Comparison of ENCODE assay signal across 33 cellular contexts in genomic region chr12:98037401-98038140, GRCh38.
A peak's percentile ranks its signal among the peaks of the same experiment; 100 is the strongest.
DNase-seq lines count a peak whose midpoint lies in the region; ATAC-seq and TF ChIP-seq lines count a peak whose summit lies in the region.
"Had no signal": no experiment of that assay in that cellular context is flagged by ENCODE, and none has a peak within 500 bp of the region (broad histone marks: within the 10 kb centered on the region; RNA-seq: fewer than 3 reads in every experiment).

No MANE protein-coding gene starts in this region.

- DNase-seq in A673 (ENCODE audit: low spot score) = peak; percentile 78
- peak; percentile 95 for DNase-seq in SK-N-MC (ENCODE audit: low read depth, low spot score)
- no peak for DNase-seq in effector memory CD8-positive, alpha-beta T cell
- no peak for DNase-seq in activated CD4-positive, alpha-beta T cell treated with anti-CD3 and anti-CD28 coated beads for 1 hour
- DNase-seq: 8988T; ACHN; AML-193; BE2C; C1 segment of cervical spinal cord; Caco-2; Calu3; CD4-positive, alpha-beta memory T cell; CD4-positive, alpha-beta T cell; CD4-positive, CD25-positive, alpha-beta regulatory T cell; CD8-positive, alpha-beta memory T cell; CD8-positive, alpha-beta T cell; COR-L47; DMS 273 treated with DMSO at 0.1 percent for 48 hours; DMS153; DMS53; DMS79; DMS79 treated with DMSO at 0.1 percent for 48 hours; DND-41; EL had no signal

- H3K9me3 Mint-ChIP-seq in effector memory CD8-positive, alpha-beta T cell = peaks cover 5 to 14% of the 10 kb centered on the region in 2 donors
- peaks cover 11% of the 10 kb centered on the region for H3K9me3 Mint-ChIP-seq in stimulated activated memory B cell treated with anti-CD40 and anti-IgM and Interleukin-4, amounts not matched to agents 10 μg/mL and 1 μg/mL and 100 μg/mL, for 72 hours

- TF ChIP-seq CTCF in A673 (conservative IDR thresholded peaks at IDR 0.05; ENCODE audit: low read depth, low read length) = no peak
- no peak for TF ChIP-seq CTCF in HEK293 (tag by site-specific recombination; IDR thresholded peaks at IDR 0.05)

- POLR2A ChIA-PET in A673 (lab: Charles Lee; ENCODE audit: low non-redundant PET) = no interaction called here
- POLR2A ChIA-PET in HEK293 (lab: Yijun Ruan, JAX) = no interaction called here

- CTCF ChIA-PET in A673 (lab: Charles Lee) (no interaction called here), HEK293 (lab: Yijun Ruan, JAX) (interaction anchor here (0.6 kb wide), 1 partner anchor 1109 kb away, joined by 3 read pairs; no protein-coding TSS in a partner anchor)

- H3K27ac ChIP-seq in A673 (ENCODE audit: low read depth, low read length, poor library complexity, severe bottlenecking) (no peak overlapping the region), HEK293 (ENCODE audit: extremely low read depth, low read depth, low read length) (no peak overlapping the region), SK-N-MC (peak overlapping the region; percentile 99)
- H3K27ac ChIP-seq: 22Rv1; A549; BLaER1; BLaER1 treated with 17β-estradiol and CSF1 and Interleukin-3, amounts not matched to agents 10 nM and 100 nM; C4-2B had no signal

- intact Hi-C loops in A673 (cut with micrococcal nuclease; ENCODE audit: unreplicated experiment) = loop anchor here (2.0 kb wide), 1 partner anchor 117 kb away; no protein-coding TSS in a partner anchor

- no peaks in the 10 kb centered on the region for H3K27me3 ChIP-seq in A673 (replicated peaks; ENCODE audit: insufficient read depth, low read depth, low read length, poor library complexity)
- H3K27me3 ChIP-seq: BE2C; BLaER1; BLaER1 treated with 17β-estradiol and CSF1 and Interleukin-3, amounts not matched to agents 10 nM and 100 nM had no signal

- ATAC-seq in effector memory CD8-positive, alpha-beta T cell (replicated peaks) = no peak
- ATAC-seq in stimulated activated memory B cell treated with anti-CD40 and anti-IgM and Interleukin-4, amounts not matched to agents 10 μg/mL and 1 μg/mL and 100 μg/mL, for 72 hours = no peak
- ATAC-seq: A549; CD8-positive, alpha-beta T cell had no signal

- BruUV-seq in A673 (replicated peaks; lab: Mats Ljungman, UMichigan) = no TSS peak

- H3K9me3 ChIP-seq in A673 (ENCODE audit: low read depth, low read length, poor library complexity, severe bottlenecking) (peaks cover 18% of the 10 kb centered on the region), HEK293 (ENCODE audit: control insufficient read depth, insufficient read depth, low read depth, low read length) (no peaks in the 10 kb centered on the region; the same call in 1 of the 2 replicates), SK-N-MC (ENCODE audit: low read depth, low read length) (no peaks in the 10 kb centered on the region)
- H3K9me3 ChIP-seq: A549, BE2C had no signal

- no peaks in the 10 kb centered on the region for H3K4me1 Mint-ChIP-seq in effector memory CD8-positive, alpha-beta T cell (ENCODE audit: low read depth in 2 of 2)
- no peaks in the 10 kb centered on the region for H3K4me1 Mint-ChIP-seq in stimulated activated memory B cell treated with anti-CD40 and anti-IgM and Interleukin-4, amounts not matched to agents 10 μg/mL and 1 μg/mL and 100 μg/mL, for 72 hours
- H3K4me1 Mint-ChIP-seq: B cell; CD14-positive monocyte; CD4-positive, alpha-beta memory T cell; CD4-positive, CD25-positive, alpha-beta regulatory T cell; CD8-positive, alpha-beta memory T cell had no signal

- H3K4me1 ChIP-seq in A673 (ENCODE audit: insufficient read depth, low read length, poor library complexity, severe bottlenecking) = no peaks in the 10 kb centered on the region
- no peaks in the 10 kb centered on the region for H3K4me1 ChIP-seq in HEK293 (ENCODE audit: control insufficient read depth, insufficient read depth, low read length)
- H3K4me1 ChIP-seq: A549; BE2C; BLaER1; BLaER1 treated with 17β-estradiol and CSF1 and Interleukin-3, amounts not matched to agents 10 nM and 100 nM; Caco-2 had no signal

- peak overlapping the region; percentile 64 for H3K9ac ChIP-seq in SK-N-MC (ENCODE audit: insufficient read length)
- H3K9ac ChIP-seq: BLaER1; BLaER1 treated with 17β-estradiol and CSF1 and Interleukin-3, amounts not matched to agents 10 nM and 100 nM had no signal

- H3K27ac Mint-ChIP-seq in effector memory CD8-positive, alpha-beta T cell = no peak overlapping the region
- H3K27ac Mint-ChIP-seq in stimulated activated memory B cell treated with anti-CD40 and anti-IgM and Interleukin-4, amounts not matched to agents 10 μg/mL and 1 μg/mL and 100 μg/mL, for 72 hours = no peak overlapping the region
- H3K27ac Mint-ChIP-seq: B cell; CD14-positive monocyte; CD4-positive, alpha-beta memory T cell; CD4-positive, alpha-beta T cell; CD4-positive, CD25-positive, alpha-beta regulatory T cell; CD8-positive, alpha-beta memory T cell; CD8-positive, alpha-beta T cell had no signal

- H3K36me3 ChIP-seq in A673 (ENCODE audit: insufficient read depth, low read length, poor library complexity, severe bottlenecking) = no peaks in the 10 kb centered on the region
- no peaks in the 10 kb centered on the region for H3K36me3 ChIP-seq in HEK293 (ENCODE audit: control insufficient read depth in 2 of 2, insufficient read depth in 1 of 2, low read length in 2 of 2)
- H3K36me3 ChIP-seq in SK-N-MC (ENCODE audit: insufficient read depth, low read length) = no peaks in the 10 kb centered on the region; the same call in 1 of the 2 replicates
- H3K36me3 ChIP-seq: BE2C; BLaER1; BLaER1 treated with 17β-estradiol and CSF1 and Interleukin-3, amounts not matched to agents 10 nM and 100 nM had no signal

- no peaks in the 10 kb centered on the region for H3K36me3 Mint-ChIP-seq in effector memory CD8-positive, alpha-beta T cell (ENCODE audit: insufficient read depth)
- H3K36me3 Mint-ChIP-seq in stimulated activated memory B cell treated with anti-CD40 and anti-IgM and Interleukin-4, amounts not matched to agents 10 μg/mL and 1 μg/mL and 100 μg/mL, for 72 hours = no peaks in the 10 kb centered on the region
- H3K36me3 Mint-ChIP-seq: CD14-positive monocyte; CD4-positive, alpha-beta memory T cell; CD4-positive, CD25-positive, alpha-beta regulatory T cell; CD8-positive, alpha-beta memory T cell; CD8-positive, alpha-beta T cell had no signal

- H3K4me3 ChIP-seq in A673 (ENCODE audit: low read depth, low read length, poor library complexity, severe bottlenecking) = no peak overlapping the region
- no peak overlapping the region for H3K4me3 ChIP-seq in HEK293 (ENCODE audit: low read depth, low read length)
- H3K4me3 ChIP-seq in SK-N-MC = peak overlapping the region; percentile 16; the same call in 1 of the 2 replicates
- H3K4me3 ChIP-seq: A549; BLaER1; BLaER1 treated with 17β-estradiol and CSF1 and Interleukin-3, amounts not matched to agents 10 nM and 100 nM had no signal

- H3K27me3 Mint-ChIP-seq in effector memory CD8-positive, alpha-beta T cell = no peaks in the 10 kb centered on the region
- no peaks in the 10 kb centered on the region for H3K27me3 Mint-ChIP-seq in stimulated activated memory B cell treated with anti-CD40 and anti-IgM and Interleukin-4, amounts not matched to agents 10 μg/mL and 1 μg/mL and 100 μg/mL, for 72 hours
- H3K27me3 Mint-ChIP-seq: B cell; CD4-positive, alpha-beta memory T cell; CD4-positive, CD25-positive, alpha-beta regulatory T cell; CD8-positive, alpha-beta memory T cell had no signal

- H3K4me3 Mint-ChIP-seq in effector memory CD8-positive, alpha-beta T cell = no peak overlapping the region
- no peak overlapping the region for H3K4me3 Mint-ChIP-seq in stimulated activated memory B cell treated with anti-CD40 and anti-IgM and Interleukin-4, amounts not matched to agents 10 μg/mL and 1 μg/mL and 100 μg/mL, for 72 hours
- H3K4me3 Mint-ChIP-seq: B cell; CD14-positive monocyte; CD4-positive, alpha-beta memory T cell; CD4-positive, alpha-beta T cell; CD4-positive, CD25-positive, alpha-beta regulatory T cell; CD8-positive, alpha-beta memory T cell; CD8-positive, alpha-beta T cell had no signal

TF ChIP-seq in HEK293, 187 proteins besides CTCF, POLR2A, EP300 and RAD21 (continues in another document):
- TF ChIP-seq ZNF10 (tag by site-specific recombination; IDR thresholded peaks at IDR 0.05) (no peak), ZNF677 (tag by site-specific recombination; IDR thresholded peaks at IDR 0.05) (peak; percentile 15; the same call in 1 of the 2 replicates), ZNF175 (tag by site-specific recombination; IDR thresholded peaks at IDR 0.05) (no peak), ZNF785 (tag by site-specific recombination; IDR thresholded peaks at IDR 0.05) (no peak), ZNF513 (tag by site-specific recombination; IDR thresholded peaks at IDR 0.05) (no peak), ZNF121 (tag by site-specific recombination; IDR thresholded peaks at IDR 0.05) (no peak)

Comparison
In these comparisons a context has a peak if more than half of its experiments do, and no peak if none do; other contexts are left out.
1. DNase-seq: peak in A673 (single experiment) and SK-N-MC (single experiment); none in effector memory CD8-positive, alpha-beta T cell (0 of 3) and activated CD4-positive, alpha-beta T cell treated with anti-CD3 and anti-CD28 coated beads for 1 hour (single experiment).